In genomic region chr9:36911037-36911436, GRCh38 we compare ENCODE assay signal across 27 cellular contexts.
DNase-seq lines count a peak whose midpoint lies in the region; ATAC-seq, FAIRE-seq and TF ChIP-seq lines count a peak whose summit lies in the region.
"Had no signal": no experiment of that assay in that cellular context is flagged by ENCODE, and none has a peak within 500 bp of the region (broad histone marks: within the 10 kb centered on the region; RNA-seq: fewer than 3 reads in every experiment).

No MANE protein-coding gene starts in this region.

- H3K4me1 Mint-ChIP-seq in memory B cell: peaks cover 18% of the 10 kb centered on the region
- H3K4me1 Mint-ChIP-seq: activated CD4-positive, alpha-beta memory T cell treated with anti-CD3 and anti-CD28 coated beads, Interleukin-2, amount 10 ng/mL, durations not matched to agents 7 days and 5 days; activated naive CD8-positive, alpha-beta T cell treated with anti-CD3 and anti-CD28 coated beads for 36 hours; neural crest cell; stimulated activated naive CD8-positive, alpha-beta T cell treated with anti-CD3 and anti-CD28 coated beads, Interleukin-15, amount 100 ng/mL, for 72 hours had no signal

- no peaks in the 10 kb centered on the region for H3K9me3 Mint-ChIP-seq in memory B cell
- H3K9me3 Mint-ChIP-seq: activated CD4-positive, alpha-beta memory T cell treated with anti-CD3 and anti-CD28 coated beads, Interleukin-2, amount 10 ng/mL, durations not matched to agents 7 days and 5 days; activated naive CD8-positive, alpha-beta T cell treated with anti-CD3 and anti-CD28 coated beads for 36 hours; neural crest cell; stimulated activated naive CD8-positive, alpha-beta T cell treated with anti-CD3 and anti-CD28 coated beads, Interleukin-15, amount 100 ng/mL, for 72 hours had no signal

- no peak overlapping the region for H3K27ac ChIP-seq in A673 (ENCODE audit: low read depth, low read length, poor library complexity, severe bottlenecking)
- H3K27ac ChIP-seq in OCI-LY3 (ENCODE audit: low read length): no peak overlapping the region
- H3K27ac ChIP-seq in testis: no peak overlapping the region
- H3K27ac ChIP-seq in GM23248: no peak overlapping the region
- H3K27ac ChIP-seq: dorsolateral prefrontal cortex, KMS-11, right lobe of liver, tibial artery had no signal

- H3K9me3 ChIP-seq in A673 (ENCODE audit: low read depth, low read length, poor library complexity, severe bottlenecking) (no peaks in the 10 kb centered on the region), OCI-LY3 (ENCODE audit: insufficient read depth, low read length) (no peaks in the 10 kb centered on the region), testis (no peaks in the 10 kb centered on the region), GM23248 (ENCODE audit: low read depth) (no peaks in the 10 kb centered on the region)
- H3K9me3 ChIP-seq: right lobe of liver had no signal

- DNase-seq in A673 (ENCODE audit: low spot score): no peak
- no peak for DNase-seq in memory B cell (ENCODE audit: low spot score in 2 of 2)
- DNase-seq in testis: no peak
- no peak for DNase-seq in GM23248
- DNase-seq in HTR-8/SVneo (ENCODE audit: insufficient read length, low spot score): no peak
- DNase-seq: 8988T; activated CD4-positive, alpha-beta memory T cell treated with anti-CD3 and anti-CD28 coated beads, Interleukin-2, amount 10 ng/mL, durations not matched to agents 7 days and 5 days; activated naive CD8-positive, alpha-beta T cell treated with anti-CD3 and anti-CD28 coated beads for 36 hours; AML-193; DMS53; dorsolateral prefrontal cortex; GDM1; NCI-H1092; NCI-H2029; NCI-H748 treated with DMSO at 0.1 percent for 48 hours; right lobe of liver; stimulated activated naive CD8-positive, alpha-beta T cell treated with anti-CD3 and anti-CD28 coated beads, Interleukin-15, amount 100 ng/mL, for 72 hours; T-helper 9 cell; tibial artery had no signal

- H3K4me3 Mint-ChIP-seq in memory B cell: no peak overlapping the region
- H3K4me3 Mint-ChIP-seq: activated CD4-positive, alpha-beta memory T cell treated with anti-CD3 and anti-CD28 coated beads, Interleukin-2, amount 10 ng/mL, durations not matched to agents 7 days and 5 days; activated naive CD8-positive, alpha-beta T cell treated with anti-CD3 and anti-CD28 coated beads for 36 hours; neural crest cell; stimulated activated naive CD8-positive, alpha-beta T cell treated with anti-CD3 and anti-CD28 coated beads, Interleukin-15, amount 100 ng/mL, for 72 hours had no signal

- BruUV-seq in A673 (replicated peaks; lab: Mats Ljungman, UMichigan): no TSS peak

- H3K27me3 ChIP-seq in A673 (replicated peaks; ENCODE audit: insufficient read depth, low read depth, low read length, poor library complexity): no peaks in the 10 kb centered on the region
- no peaks in the 10 kb centered on the region for H3K27me3 ChIP-seq in OCI-LY3 (ENCODE audit: low read depth, low read length)
- H3K27me3 ChIP-seq in testis: no peaks in the 10 kb centered on the region
- peaks cover 74% of the 10 kb centered on the region for H3K27me3 ChIP-seq in GM23248 (replicated peaks; ENCODE audit: insufficient read depth)
- H3K27me3 ChIP-seq: right lobe of liver had no signal

- H3K9ac ChIP-seq in OCI-LY3 (ENCODE audit: low read length): no peak overlapping the region
- no peak overlapping the region for H3K9ac ChIP-seq in GM23248
- H3K9ac ChIP-seq: KMS-11 had no signal

- H3K36me3 Mint-ChIP-seq in memory B cell: peaks cover 20% of the 10 kb centered on the region
- H3K36me3 Mint-ChIP-seq: activated naive CD8-positive, alpha-beta T cell treated with anti-CD3 and anti-CD28 coated beads for 36 hours had no signal

- in situ Hi-C loops in GM23248 (cut with MboI): no loop called here

- H3K27ac Mint-ChIP-seq in memory B cell: peak overlapping the region; percentile 19
- H3K27ac Mint-ChIP-seq: activated CD4-positive, alpha-beta memory T cell treated with anti-CD3 and anti-CD28 coated beads, Interleukin-2, amount 10 ng/mL, durations not matched to agents 7 days and 5 days; activated naive CD8-positive, alpha-beta T cell treated with anti-CD3 and anti-CD28 coated beads for 36 hours; stimulated activated naive CD8-positive, alpha-beta T cell treated with anti-CD3 and anti-CD28 coated beads, Interleukin-15, amount 100 ng/mL, for 72 hours had no signal

- H3K79me2 ChIP-seq in OCI-LY3 (ENCODE audit: low read length) (peaks cover 96% of the 10 kb centered on the region), GM23248 (ENCODE audit: insufficient read depth) (no peaks in the 10 kb centered on the region)

- CTCF ChIA-PET in A673 (lab: Charles Lee): no interaction called here

- H3K9me2 ChIP-seq in GM23248 (ENCODE audit: insufficient read depth): no peaks in the 10 kb centered on the region

- no peaks in the 10 kb centered on the region for H3K36me3 ChIP-seq in A673 (ENCODE audit: insufficient read depth, low read length, poor library complexity, severe bottlenecking)
- H3K36me3 ChIP-seq in OCI-LY3 (replicated peaks; ENCODE audit: low read depth, low read length): peaks cover 74% of the 10 kb centered on the region
- H3K36me3 ChIP-seq in testis (ENCODE audit: low read depth, missing control alignments): no peaks in the 10 kb centered on the region
- no peaks in the 10 kb centered on the region for H3K36me3 ChIP-seq in GM23248 (ENCODE audit: low read depth)
- H3K36me3 ChIP-seq: right lobe of liver, tibial artery had no signal

- no peak for TF ChIP-seq POLR2A in testis (IDR thresholded peaks at IDR 0.05)

- intact Hi-C loops in A673 (cut with micrococcal nuclease; ENCODE audit: unreplicated experiment): no loop called here
- intact Hi-C loops in testis (cut with DNase I; ENCODE audit: low total_unique reads): no loop called here

- POLR2A ChIA-PET in A673 (lab: Charles Lee; ENCODE audit: low non-redundant PET): no interaction called here

- no peaks in the 10 kb centered on the region for H3K27me3 Mint-ChIP-seq in memory B cell

- TF ChIP-seq CTCF in A673 (conservative IDR thresholded peaks at IDR 0.05; ENCODE audit: low read depth, low read length) (peak; percentile 33), GM12874 (IDR thresholded peaks at IDR 0.05; ENCODE audit: insufficient read depth, low read depth, low read length) (peak; percentile 34), OCI-LY3 (IDR thresholded peaks at IDR 0.05; ENCODE audit: low read depth, low read length) (peak; percentile 11; the same call in 1 of the 2 replicates), testis (IDR thresholded peaks at IDR 0.05) (no peak)

- peaks cover 81% of the 10 kb centered on the region for H4K20me1 ChIP-seq in OCI-LY3 (ENCODE audit: insufficient read depth, low read length)
- no peaks in the 10 kb centered on the region for H4K20me1 ChIP-seq in GM23248 (ENCODE audit: insufficient read depth)

- H3K4me3 ChIP-seq in A673 (ENCODE audit: low read depth, low read length, poor library complexity, severe bottlenecking) (no peak overlapping the region), OCI-LY3 (ENCODE audit: low read length) (no peak overlapping the region), testis (no peak overlapping the region), GM23248 (no peak overlapping the region)
- H3K4me3 ChIP-seq: dorsolateral prefrontal cortex, right lobe of liver, tibial artery had no signal

- H3F3A ChIP-seq in GM23248 (ENCODE audit: insufficient read depth): no peaks in the 10 kb centered on the region

- H3K4me1 ChIP-seq in A673 (ENCODE audit: insufficient read depth, low read length, poor library complexity, severe bottlenecking) (peaks cover 9% of the 10 kb centered on the region), OCI-LY3 (ENCODE audit: low read length) (no peaks in the 10 kb centered on the region), testis (no peaks in the 10 kb centered on the region), GM23248 (ENCODE audit: insufficient read depth) (no peaks in the 10 kb centered on the region)
- H3K4me1 ChIP-seq: right lobe of liver, tibial artery had no signal

- FAIRE-seq in HTR-8/SVneo (lab: Jason Lieb, UNC): no peak
- FAIRE-seq: astrocyte, endothelial cell of umbilical vein, islet of Langerhans had no signal

- 68 to 80% methylated on average over 6 of the region's 6 CpGs for WGBS in testis, 2 donors
- 41 to 44% methylated on average over 6 of the region's 6 CpGs for WGBS in GM23248 (ENCODE audit: low coverage in 1 of 2, low lambda C conversion rate in 2 of 2, missing lambda C conversion rate in 2 of 2), 2 experiments

- no peak for ATAC-seq in memory B cell (ENCODE audit: low read depth)
- no peak for ATAC-seq in HG02798 (IDR thresholded peaks at IDR 0.05; ENCODE audit: poor library complexity, unreplicated experiment)
- ATAC-seq: right lobe of liver; stimulated activated naive CD8-positive, alpha-beta T cell treated with anti-CD3 and anti-CD28 coated beads, Interleukin-15, amount 100 ng/mL, for 72 hours had no signal

- H3K4me2 ChIP-seq in OCI-LY3 (ENCODE audit: low read length): no peak overlapping the region
- H3K4me2 ChIP-seq in GM23248 (ENCODE audit: unreplicated experiment): no peak overlapping the region
- H3K4me2 ChIP-seq: KMS-11 had no signal

- H2AFZ ChIP-seq in OCI-LY3 (ENCODE audit: low read depth, low read length): no peak overlapping the region
- H2AFZ ChIP-seq in GM23248: no peak overlapping the region

Comparison
In these comparisons a context has a peak if more than half of its experiments do, and no peak if none do; other contexts are left out.
1. CTCF ChIP-seq: peak in A673 (single experiment), GM12874 (single experiment) and OCI-LY3 (single experiment); none in testis (0 of 3).